22 cellular contexts compared by ENCODE assay signal in genomic region chr11:83538286-83538685, GRCh38.
DNase-seq lines count a peak whose midpoint lies in the region; ATAC-seq and TF ChIP-seq lines count a peak whose summit lies in the region.
"Had no signal": no experiment of that assay in that cellular context is flagged by ENCODE, and none has a peak within 500 bp of the region (broad histone marks: within the 10 kb centered on the region; RNA-seq: fewer than 3 reads in every experiment).

No MANE protein-coding gene starts in this region.

- H3K4me3 ChIP-seq in endodermal cell (ENCODE audit: low read length) (no peak overlapping the region), brain microvascular endothelial cell (ENCODE audit: low read depth, low read length) (no peak overlapping the region)
- H3K4me3 ChIP-seq: A549, BLaER1 had no signal

- H3K36me3 Mint-ChIP-seq in endodermal cell (ENCODE audit: low read depth): no peaks in the 10 kb centered on the region
- H3K36me3 Mint-ChIP-seq: CD14-positive monocyte; CD4-positive, alpha-beta memory T cell; CD4-positive, CD25-positive, alpha-beta regulatory T cell; CD8-positive, alpha-beta memory T cell had no signal

- peak overlapping the region; percentile 22 for H3K27ac Mint-ChIP-seq in endodermal cell
- H3K27ac Mint-ChIP-seq: CD14-positive monocyte; CD4-positive, alpha-beta memory T cell; CD4-positive, CD25-positive, alpha-beta regulatory T cell; CD8-positive, alpha-beta memory T cell had no signal

- TF ChIP-seq CTCF in endodermal cell (conservative IDR thresholded peaks at IDR 0.05) (no peak), brain microvascular endothelial cell (IDR thresholded peaks at IDR 0.05; ENCODE audit: low read depth, low read length, missing control alignments) (no peak)

- H3K27ac ChIP-seq in endodermal cell (ENCODE audit: low read depth, low read length): no peak overlapping the region
- H3K27ac ChIP-seq in brain microvascular endothelial cell: no peak overlapping the region
- H3K27ac ChIP-seq: 22Rv1, A549, BLaER1 had no signal

- DNase-seq in DMS 273 (lab: John Stamatoyannopoulos, UW; ENCODE audit: unreplicated experiment): peak; percentile 3
- no peak for DNase-seq in DMS 273 treated with DMSO at 0.1 percent for 48 hours (lab: John Stamatoyannopoulos, UW)
- peak; percentile 73 for DNase-seq in cerebellar cortex (ENCODE audit: low spot score)
- no peak for DNase-seq in endodermal cell
- no peak for DNase-seq in brain microvascular endothelial cell
- no peak for DNase-seq in ACHN
- DNase-seq: BE2C; CD4-positive, alpha-beta memory T cell; CD4-positive, CD25-positive, alpha-beta regulatory T cell; CD8-positive, alpha-beta memory T cell; COR-L47; DMS153; DMS53; DMS79; DND-41; EL; GF-D8 had no signal

- no peaks in the 10 kb centered on the region for H3K36me3 ChIP-seq in endodermal cell (ENCODE audit: control insufficient read depth, insufficient read depth, low read length)
- H3K36me3 ChIP-seq in brain microvascular endothelial cell (replicated peaks): no peaks in the 10 kb centered on the region
- H3K36me3 ChIP-seq: BE2C, BLaER1 had no signal

- no peaks in the 10 kb centered on the region for H3K27me3 ChIP-seq in endodermal cell (ENCODE audit: control insufficient read depth, insufficient read depth, low read length, poor library complexity, severe bottlenecking)
- H3K27me3 ChIP-seq in brain microvascular endothelial cell (replicated peaks): no peaks in the 10 kb centered on the region
- H3K27me3 ChIP-seq: BE2C, BLaER1 had no signal

- no peaks in the 10 kb centered on the region for H3K9me3 ChIP-seq in endodermal cell (ENCODE audit: control insufficient read depth, low read length)
- H3K9me3 ChIP-seq: A549, BE2C, BLaER1 had no signal

- H3K27me3 Mint-ChIP-seq in endodermal cell (ENCODE audit: insufficient read depth): no peaks in the 10 kb centered on the region

- H3K4me1 ChIP-seq in endodermal cell (ENCODE audit: control insufficient read depth, insufficient read depth, low read length): peaks cover 10% of the 10 kb centered on the region
- H3K4me1 ChIP-seq: A549, BE2C, BLaER1 had no signal

- ATAC-seq in GM19395 (IDR thresholded peaks at IDR 0.05; ENCODE audit: unreplicated experiment): no peak
- ATAC-seq: A549 had no signal

- in situ Hi-C loops in brain microvascular endothelial cell (cut with HindIII; ENCODE audit: low pct_ligation_motif_present, low sequenced_read_pairs): no loop called here
- in situ Hi-C loops in ACHN (cut with HindIII; ENCODE audit: low pct_ligation_motif_present, low pct_unique_long_range_greater_than_20kb, low sequenced_read_pairs): no loop called here

- H3K4me3 Mint-ChIP-seq in endodermal cell: no peak overlapping the region
- H3K4me3 Mint-ChIP-seq: CD14-positive monocyte; CD4-positive, alpha-beta memory T cell; CD4-positive, CD25-positive, alpha-beta regulatory T cell; CD8-positive, alpha-beta memory T cell had no signal

- WGBS in endodermal cell (ENCODE audit: insufficient coverage in 1 of 2, insufficient read length in 1 of 2), 2 experiments: 83% methylated on average over 1 of the region's 1 CpG; no CpG with 5 or more reads in 1 of the 2 experiments

- H3K4me1 Mint-ChIP-seq in endodermal cell: peaks cover 18% of the 10 kb centered on the region
- H3K4me1 Mint-ChIP-seq: CD14-positive monocyte; CD4-positive, alpha-beta memory T cell; CD4-positive, CD25-positive, alpha-beta regulatory T cell; CD8-positive, alpha-beta memory T cell had no signal

- H3K9ac ChIP-seq in endodermal cell (ENCODE audit: extremely low read depth, low read length, poor library complexity, severe bottlenecking): no peak overlapping the region
- H3K9ac ChIP-seq: BLaER1 had no signal

- H3K9me3 Mint-ChIP-seq in endodermal cell: no peaks in the 10 kb centered on the region
- H3K9me3 Mint-ChIP-seq: CD4-positive, alpha-beta memory T cell had no signal

Comparison
In these comparisons a context has a peak if more than half of its experiments do, and no peak if none do; other contexts are left out.
1. DNase-seq: peak in DMS 273 (single experiment) and cerebellar cortex (single experiment); none in DMS 273 treated with DMSO at 0.1 percent for 48 hours (single experiment), endodermal cell (single experiment), brain microvascular endothelial cell (single experiment) and ACHN (single experiment).